3 cellular contexts compared by ENCODE assay signal in genomic region chr4:55849724-55850123, GRCh38.
TF ChIP-seq lines count a peak whose summit lies in the region.

No MANE protein-coding gene starts in this region.

TF ChIP-seq in GM23338, 12 proteins besides CTCF, POLR2A, EP300 and RAD21:
- TF ChIP-seq ZNF331 (CRISPR knock-in tag; IDR thresholded peaks at IDR 0.05; ENCODE audit: low read depth) (no peak), CREB1 (CRISPR knock-in tag; IDR thresholded peaks at IDR 0.05; ENCODE audit: low read depth) (no peak), EZH2 (IDR thresholded peaks at IDR 0.05; ENCODE audit: low read depth, unreplicated experiment) (no peak), JUNB (IDR thresholded peaks at IDR 0.05; ENCODE audit: unreplicated experiment) (no peak), NANOG (IDR thresholded peaks at IDR 0.05; ENCODE audit: borderline replicate concordance) (no peak), STAT1 (IDR thresholded peaks at IDR 0.05; ENCODE audit: unreplicated experiment) (no peak), ZNF114 (CRISPR knock-in tag; IDR thresholded peaks at IDR 0.05) (no peak), EZH2phosphoT487 (IDR thresholded peaks at IDR 0.05; ENCODE audit: unreplicated experiment) (no peak)
- TF ChIP-seq, protein P1, sequence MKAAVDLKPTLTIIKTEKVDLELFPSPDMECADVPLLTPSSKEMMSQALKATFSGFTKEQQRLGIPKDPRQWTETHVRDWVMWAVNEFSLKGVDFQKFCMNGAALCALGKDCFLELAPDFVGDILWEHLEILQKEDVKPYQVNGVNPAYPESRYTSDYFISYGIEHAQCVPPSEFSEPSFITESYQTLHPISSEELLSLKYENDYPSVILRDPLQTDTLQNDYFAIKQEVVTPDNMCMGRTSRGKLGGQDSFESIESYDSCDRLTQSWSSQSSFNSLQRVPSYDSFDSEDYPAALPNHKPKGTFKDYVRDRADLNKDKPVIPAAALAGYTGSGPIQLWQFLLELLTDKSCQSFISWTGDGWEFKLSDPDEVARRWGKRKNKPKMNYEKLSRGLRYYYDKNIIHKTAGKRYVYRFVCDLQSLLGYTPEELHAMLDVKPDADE (IDR thresholded peaks at IDR 0.05) = no peak
- TF ChIP-seq, protein P2, sequence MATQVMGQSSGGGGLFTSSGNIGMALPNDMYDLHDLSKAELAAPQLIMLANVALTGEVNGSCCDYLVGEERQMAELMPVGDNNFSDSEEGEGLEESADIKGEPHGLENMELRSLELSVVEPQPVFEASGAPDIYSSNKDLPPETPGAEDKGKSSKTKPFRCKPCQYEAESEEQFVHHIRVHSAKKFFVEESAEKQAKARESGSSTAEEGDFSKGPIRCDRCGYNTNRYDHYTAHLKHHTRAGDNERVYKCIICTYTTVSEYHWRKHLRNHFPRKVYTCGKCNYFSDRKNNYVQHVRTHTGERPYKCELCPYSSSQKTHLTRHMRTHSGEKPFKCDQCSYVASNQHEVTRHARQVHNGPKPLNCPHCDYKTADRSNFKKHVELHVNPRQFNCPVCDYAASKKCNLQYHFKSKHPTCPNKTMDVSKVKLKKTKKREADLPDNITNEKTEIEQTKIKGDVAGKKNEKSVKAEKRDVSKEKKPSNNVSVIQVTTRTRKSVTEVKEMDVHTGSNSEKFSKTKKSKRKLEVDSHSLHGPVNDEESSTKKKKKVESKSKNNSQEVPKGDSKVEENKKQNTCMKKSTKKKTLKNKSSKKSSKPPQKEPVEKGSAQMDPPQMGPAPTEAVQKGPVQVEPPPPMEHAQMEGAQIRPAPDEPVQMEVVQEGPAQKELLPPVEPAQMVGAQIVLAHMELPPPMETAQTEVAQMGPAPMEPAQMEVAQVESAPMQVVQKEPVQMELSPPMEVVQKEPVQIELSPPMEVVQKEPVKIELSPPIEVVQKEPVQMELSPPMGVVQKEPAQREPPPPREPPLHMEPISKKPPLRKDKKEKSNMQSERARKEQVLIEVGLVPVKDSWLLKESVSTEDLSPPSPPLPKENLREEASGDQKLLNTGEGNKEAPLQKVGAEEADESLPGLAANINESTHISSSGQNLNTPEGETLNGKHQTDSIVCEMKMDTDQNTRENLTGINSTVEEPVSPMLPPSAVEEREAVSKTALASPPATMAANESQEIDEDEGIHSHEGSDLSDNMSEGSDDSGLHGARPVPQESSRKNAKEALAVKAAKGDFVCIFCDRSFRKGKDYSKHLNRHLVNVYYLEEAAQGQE (IDR thresholded peaks at IDR 0.05; ENCODE audit: unreplicated experiment) = no peak

TF ChIP-seq in IMR-90, 13 proteins besides CTCF, POLR2A, EP300 and RAD21:
- TF ChIP-seq, protein P3, sequence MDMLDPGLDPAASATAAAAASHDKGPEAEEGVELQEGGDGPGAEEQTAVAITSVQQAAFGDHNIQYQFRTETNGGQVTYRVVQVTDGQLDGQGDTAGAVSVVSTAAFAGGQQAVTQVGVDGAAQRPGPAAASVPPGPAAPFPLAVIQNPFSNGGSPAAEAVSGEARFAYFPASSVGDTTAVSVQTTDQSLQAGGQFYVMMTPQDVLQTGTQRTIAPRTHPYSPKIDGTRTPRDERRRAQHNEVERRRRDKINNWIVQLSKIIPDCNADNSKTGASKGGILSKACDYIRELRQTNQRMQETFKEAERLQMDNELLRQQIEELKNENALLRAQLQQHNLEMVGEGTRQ (IDR thresholded peaks at IDR 0.05; ENCODE audit: low read depth, low read length) = no peak
- TF ChIP-seq MAFK (IDR thresholded peaks at IDR 0.05; ENCODE audit: low read depth, low read length) (no peak), CEBPB (IDR thresholded peaks at IDR 0.05; ENCODE audit: low read depth, low read length) (no peak), CHD1 (IDR thresholded peaks at IDR 0.05; ENCODE audit: low read depth, low read length) (no peak), BHLHE40 (IDR thresholded peaks at IDR 0.05; ENCODE audit: low read depth, low read length) (no peak), FOS (IDR thresholded peaks at IDR 0.05; ENCODE audit: low read depth, low read length) (no peak)

TF ChIP-seq in K562, 482 proteins besides CTCF, POLR2A, EP300 and RAD21:
- TF ChIP-seq ZNF589 (CRISPR knock-in tag; IDR thresholded peaks at IDR 0.05; ENCODE audit: low read depth) = no peak
- TF ChIP-seq PKNOX1 (IDR thresholded peaks at IDR 0.05) = peak; percentile 56
- TF ChIP-seq PML (IDR thresholded peaks at IDR 0.05; ENCODE audit: low read length) = no peak
- TF ChIP-seq, protein P4, sequence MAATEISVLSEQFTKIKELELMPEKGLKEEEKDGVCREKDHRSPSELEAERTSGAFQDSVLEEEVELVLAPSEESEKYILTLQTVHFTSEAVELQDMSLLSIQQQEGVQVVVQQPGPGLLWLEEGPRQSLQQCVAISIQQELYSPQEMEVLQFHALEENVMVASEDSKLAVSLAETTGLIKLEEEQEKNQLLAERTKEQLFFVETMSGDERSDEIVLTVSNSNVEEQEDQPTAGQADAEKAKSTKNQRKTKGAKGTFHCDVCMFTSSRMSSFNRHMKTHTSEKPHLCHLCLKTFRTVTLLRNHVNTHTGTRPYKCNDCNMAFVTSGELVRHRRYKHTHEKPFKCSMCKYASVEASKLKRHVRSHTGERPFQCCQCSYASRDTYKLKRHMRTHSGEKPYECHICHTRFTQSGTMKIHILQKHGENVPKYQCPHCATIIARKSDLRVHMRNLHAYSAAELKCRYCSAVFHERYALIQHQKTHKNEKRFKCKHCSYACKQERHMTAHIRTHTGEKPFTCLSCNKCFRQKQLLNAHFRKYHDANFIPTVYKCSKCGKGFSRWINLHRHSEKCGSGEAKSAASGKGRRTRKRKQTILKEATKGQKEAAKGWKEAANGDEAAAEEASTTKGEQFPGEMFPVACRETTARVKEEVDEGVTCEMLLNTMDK (IDR thresholded peaks at IDR 0.05; ENCODE audit: borderline replicate concordance, insufficient read depth, low read depth, low read length, poor library complexity, severe bottlenecking) = peak; percentile 48
TF ChIP-seq in K562: peak in this region for 2.
